ENCODE assay signal across 2 cellular contexts in genomic region chr20:24918579-24919566, GRCh38.
TF ChIP-seq lines count a peak whose summit lies in the region.

No MANE protein-coding gene starts in this region.

TF ChIP-seq in SK-N-SH treated with all-trans-retinoic acid at 6 μM for 48 hours, 23 proteins besides CTCF, POLR2A, EP300 and RAD21 (continued from another document):
- TF ChIP-seq CSRNP3 (CRISPR knock-in tag; IDR thresholded peaks at IDR 0.05) (no peak), OSR1 (CRISPR knock-in tag; IDR thresholded peaks at IDR 0.05) (no peak), PPARA (CRISPR knock-in tag; IDR thresholded peaks at IDR 0.05; ENCODE audit: borderline replicate concordance) (no peak)
TF ChIP-seq in SK-N-SH treated with all-trans-retinoic acid at 6 μM for 48 hours: peak in this region for 0.

TF ChIP-seq in SK-N-SH, 30 proteins besides CTCF, POLR2A, EP300 and RAD21 (continued from another document):
- no peak for TF ChIP-seq ZBTB33 (IDR thresholded peaks at IDR 0.05; ENCODE audit: borderline replicate concordance, low read depth)
- TF ChIP-seq JUND (IDR thresholded peaks at IDR 0.05) = no peak
- no peak for TF ChIP-seq REST (IDR thresholded peaks at IDR 0.05; ENCODE audit: low read depth, low read length)
- TF ChIP-seq NRF1 (IDR thresholded peaks at IDR 0.05; ENCODE audit: low read depth, low read length) = no peak
